In the genomic region with DNA sequence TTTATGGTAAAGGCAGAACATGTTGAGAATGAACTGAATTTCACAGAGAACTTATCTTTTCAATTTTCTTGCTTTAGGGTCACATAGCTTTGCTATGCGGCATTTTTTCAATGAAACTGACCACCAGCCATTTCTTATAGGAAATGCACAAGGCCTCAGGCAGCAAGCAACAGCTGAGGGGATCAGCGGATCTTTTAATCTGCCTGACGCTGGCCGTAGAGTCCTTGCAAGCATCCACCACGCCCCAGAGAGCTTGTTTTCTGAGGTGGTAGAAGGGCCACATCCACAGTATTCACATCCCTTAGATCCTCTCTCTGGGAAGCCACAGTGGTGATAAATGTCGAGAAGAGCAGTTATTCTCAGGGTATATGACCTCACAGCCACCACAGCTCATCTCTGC, we compare ENCODE assay signal across 27 cellular contexts. TPM values are rescaled to one million over a fixed set of nuclear protein-coding genes. Genes with fewer than 3 reads are reported as not detected.
"Had no signal": no experiment of that assay in that cellular context is flagged by ENCODE, and none has a peak within 500 bp of the region (broad histone marks: within the 10 kb centered on the region; RNA-seq: fewer than 3 reads in every experiment).

No MANE protein-coding gene starts in this region.

- H3K4me1 ChIP-seq: neural progenitor cell, parathyroid adenoma, psoas muscle, right lobe of liver, stomach, thyroid gland, tibial nerve, upper lobe of left lung had no signal

- H3K27ac Mint-ChIP-seq: naive thymus-derived CD4-positive, alpha-beta T cell; natural killer cell; nephron progenitor cell; neural progenitor cell; progenitor cell of endocrine pancreas; stimulated activated effector memory CD8-positive, alpha-beta T cell treated with anti-CD3 and anti-CD28 coated beads, Interleukin-12 subunit alpha, Interleukin-12 subunit beta, amount 100 ng/mL, for 72 hours; stimulated activated naive B cell treated with anti-CD40 and anti-IgM and Interleukin-4, amounts not matched to agents 10 μg/mL and 1 μg/mL and 100 μg/mL, for 72 hours; stimulated activated naive CD8-positive, alpha-beta T cell treated with anti-CD3 and anti-CD28 coated beads, Interleukin-15, Interleukin-2, amounts not matched to agents 100 ng/mL and 50 ng/mL, for 24 hours had no signal

- H3K27me3 Mint-ChIP-seq: naive thymus-derived CD4-positive, alpha-beta T cell; progenitor cell of endocrine pancreas; stimulated activated naive CD8-positive, alpha-beta T cell treated with anti-CD3 and anti-CD28 coated beads, Interleukin-15, Interleukin-2, amounts not matched to agents 100 ng/mL and 50 ng/mL, for 24 hours had no signal

- H3K4me3 ChIP-seq: neural progenitor cell, ovary, psoas muscle, right lobe of liver, sigmoid colon, stomach, thoracic aorta, thyroid gland, tibial nerve, upper lobe of left lung had no signal

- DNase-seq: naive thymus-derived CD4-positive, alpha-beta T cell; natural killer cell; nephron progenitor cell; occipital lobe; ovary; psoas muscle; right cardiac atrium; right lobe of liver; sigmoid colon; small intestine; stimulated activated CD4-positive, alpha-beta T cell treated with anti-CD3 and anti-CD28 coated beads, Interleukin-15, amount 100 ng/mL, for 24 hours; stimulated activated CD4-positive, alpha-beta T cell treated with anti-CD3 and anti-CD28 coated beads, Interleukin-2, amount 100 ng/mL, for 24 hours; stimulated activated CD4-positive, alpha-beta T cell treated with anti-CD3 and anti-CD28 coated beads, Interleukin-2, amount 100 ng/mL, for 48 hours; stimulated activated CD4-positive, alpha-beta T cell treated with anti-CD3 and anti-CD28 coated beads, Interleukin-4, amount 100 ng/mL, for 24 hours; stimulated activated naive B cell treated with anti-CD40 and anti-IgM and Interleukin-4, amounts not matched to agents 10 μg/mL and 1 μg/mL and 100 μg/mL, for 72 hours; stimulated activated naive CD4-positive, alpha-beta T cell treated with Interleukin-2 at 50 U/mL for 16 hours; stomach; thyroid gland; trophoblast cell; upper lobe of left lung had no signal

- H3K36me3 Mint-ChIP-seq: naive thymus-derived CD4-positive, alpha-beta T cell; neural progenitor cell; stimulated activated effector memory CD8-positive, alpha-beta T cell treated with anti-CD3 and anti-CD28 coated beads, Interleukin-12 subunit alpha, Interleukin-12 subunit beta, amount 100 ng/mL, for 72 hours; stimulated activated naive B cell treated with anti-CD40 and anti-IgM and Interleukin-4, amounts not matched to agents 10 μg/mL and 1 μg/mL and 100 μg/mL, for 72 hours had no signal

- H3K4me3 Mint-ChIP-seq: naive thymus-derived CD4-positive, alpha-beta T cell; natural killer cell; nephron progenitor cell; neural progenitor cell; stimulated activated effector memory CD8-positive, alpha-beta T cell treated with anti-CD3 and anti-CD28 coated beads, Interleukin-12 subunit alpha, Interleukin-12 subunit beta, amount 100 ng/mL, for 72 hours; stimulated activated naive B cell treated with anti-CD40 and anti-IgM and Interleukin-4, amounts not matched to agents 10 μg/mL and 1 μg/mL and 100 μg/mL, for 72 hours; stimulated activated naive CD8-positive, alpha-beta T cell treated with anti-CD3 and anti-CD28 coated beads, Interleukin-15, Interleukin-2, amounts not matched to agents 100 ng/mL and 50 ng/mL, for 24 hours had no signal

- ATAC-seq: naive thymus-derived CD4-positive, alpha-beta T cell; natural killer cell; psoas muscle; right cardiac atrium; right lobe of liver; stimulated activated effector memory CD8-positive, alpha-beta T cell treated with anti-CD3 and anti-CD28 coated beads, Interleukin-12 subunit alpha, Interleukin-12 subunit beta, amount 100 ng/mL, for 72 hours; stimulated activated naive B cell treated with anti-CD40 and anti-IgM and Interleukin-4, amounts not matched to agents 10 μg/mL and 1 μg/mL and 100 μg/mL, for 72 hours had no signal

- H3K9me3 ChIP-seq: ovary, right lobe of liver, stomach, thyroid gland, upper lobe of left lung had no signal

- H3K4me1 Mint-ChIP-seq: naive thymus-derived CD4-positive, alpha-beta T cell; natural killer cell; nephron progenitor cell; stimulated activated effector memory CD8-positive, alpha-beta T cell treated with anti-CD3 and anti-CD28 coated beads, Interleukin-12 subunit alpha, Interleukin-12 subunit beta, amount 100 ng/mL, for 72 hours; stimulated activated naive B cell treated with anti-CD40 and anti-IgM and Interleukin-4, amounts not matched to agents 10 μg/mL and 1 μg/mL and 100 μg/mL, for 72 hours had no signal

- H3K36me3 ChIP-seq: neural progenitor cell, ovary, right lobe of liver, sigmoid colon, stomach, thoracic aorta, thyroid gland, tibial nerve, upper lobe of left lung had no signal

- H3K27me3 ChIP-seq: neural progenitor cell, ovary, right lobe of liver, sigmoid colon, stomach, thyroid gland, tibial nerve, upper lobe of left lung had no signal

- H3K27ac ChIP-seq: neural progenitor cell, ovary, parathyroid adenoma, psoas muscle, right lobe of liver, sigmoid colon, stomach, thoracic aorta, thyroid gland, tibial nerve, upper lobe of left lung had no signal

RNA-seq across cellular contexts. Expression of a gene that starts 34.3 kb away (rescaled TPM):
- total RNA-seq: naive thymus-derived CD4-positive, alpha-beta T cell; natural killer cell had no signal
